ENCODE assay signal across 1 cellular context in the genomic region with DNA sequence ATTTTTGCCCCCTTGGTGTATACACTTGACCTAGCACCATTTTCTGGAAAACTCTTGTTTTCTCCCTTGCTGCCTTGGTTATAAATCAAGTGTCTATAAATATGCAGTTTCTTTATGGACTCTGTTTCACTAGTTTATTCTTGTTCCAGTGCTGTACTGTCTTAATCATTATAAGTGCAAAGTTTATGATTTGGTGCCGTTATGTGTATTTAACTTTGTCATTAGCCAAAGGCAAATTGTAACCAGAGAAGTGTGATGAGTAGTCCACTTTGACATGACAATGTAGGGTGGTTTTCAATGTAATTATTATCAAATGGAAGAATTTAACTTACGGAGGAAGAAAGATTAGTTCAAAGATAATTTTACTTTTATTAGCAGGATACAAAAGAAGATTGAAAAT.
TF ChIP-seq lines count a peak whose summit lies in the region.

No MANE protein-coding gene starts in this region.

TF ChIP-seq in HEK293, 187 proteins besides CTCF, POLR2A, EP300 and RAD21 (continued from another document):
- no peak for TF ChIP-seq ZNF610 (tag by site-specific recombination; IDR thresholded peaks at IDR 0.05; ENCODE audit: borderline replicate concordance)
- TF ChIP-seq, protein P1, sequence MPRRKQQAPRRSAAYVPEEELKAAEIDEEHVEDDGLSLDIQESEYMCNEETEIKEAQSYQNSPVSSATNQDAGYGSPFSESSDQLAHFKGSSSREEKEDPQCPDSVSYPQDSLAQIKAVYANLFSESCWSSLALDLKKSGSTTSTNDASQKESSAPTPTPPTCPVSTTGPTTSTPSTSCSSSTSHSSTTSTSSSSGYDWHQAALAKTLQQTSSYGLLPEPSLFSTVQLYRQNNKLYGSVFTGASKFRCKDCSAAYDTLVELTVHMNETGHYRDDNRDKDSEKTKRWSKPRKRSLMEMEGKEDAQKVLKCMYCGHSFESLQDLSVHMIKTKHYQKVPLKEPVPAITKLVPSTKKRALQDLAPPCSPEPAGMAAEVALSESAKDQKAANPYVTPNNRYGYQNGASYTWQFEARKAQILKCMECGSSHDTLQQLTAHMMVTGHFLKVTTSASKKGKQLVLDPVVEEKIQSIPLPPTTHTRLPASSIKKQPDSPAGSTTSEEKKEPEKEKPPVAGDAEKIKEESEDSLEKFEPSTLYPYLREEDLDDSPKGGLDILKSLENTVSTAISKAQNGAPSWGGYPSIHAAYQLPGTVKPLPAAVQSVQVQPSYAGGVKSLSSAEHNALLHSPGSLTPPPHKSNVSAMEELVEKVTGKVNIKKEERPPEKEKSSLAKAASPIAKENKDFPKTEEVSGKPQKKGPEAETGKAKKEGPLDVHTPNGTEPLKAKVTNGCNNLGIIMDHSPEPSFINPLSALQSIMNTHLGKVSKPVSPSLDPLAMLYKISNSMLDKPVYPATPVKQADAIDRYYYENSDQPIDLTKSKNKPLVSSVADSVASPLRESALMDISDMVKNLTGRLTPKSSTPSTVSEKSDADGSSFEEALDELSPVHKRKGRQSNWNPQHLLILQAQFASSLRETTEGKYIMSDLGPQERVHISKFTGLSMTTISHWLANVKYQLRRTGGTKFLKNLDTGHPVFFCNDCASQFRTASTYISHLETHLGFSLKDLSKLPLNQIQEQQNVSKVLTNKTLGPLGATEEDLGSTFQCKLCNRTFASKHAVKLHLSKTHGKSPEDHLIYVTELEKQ (tag by site-specific recombination; IDR thresholded peaks at IDR 0.05; ENCODE audit: borderline replicate concordance) = peak; percentile 36; the same call in 1 of the 2 replicates
- TF ChIP-seq, protein P2, sequence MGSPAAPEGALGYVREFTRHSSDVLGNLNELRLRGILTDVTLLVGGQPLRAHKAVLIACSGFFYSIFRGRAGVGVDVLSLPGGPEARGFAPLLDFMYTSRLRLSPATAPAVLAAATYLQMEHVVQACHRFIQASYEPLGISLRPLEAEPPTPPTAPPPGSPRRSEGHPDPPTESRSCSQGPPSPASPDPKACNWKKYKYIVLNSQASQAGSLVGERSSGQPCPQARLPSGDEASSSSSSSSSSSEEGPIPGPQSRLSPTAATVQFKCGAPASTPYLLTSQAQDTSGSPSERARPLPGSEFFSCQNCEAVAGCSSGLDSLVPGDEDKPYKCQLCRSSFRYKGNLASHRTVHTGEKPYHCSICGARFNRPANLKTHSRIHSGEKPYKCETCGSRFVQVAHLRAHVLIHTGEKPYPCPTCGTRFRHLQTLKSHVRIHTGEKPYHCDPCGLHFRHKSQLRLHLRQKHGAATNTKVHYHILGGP (tag by site-specific recombination; IDR thresholded peaks at IDR 0.05) = no peak
- TF ChIP-seq SP2 (tag by site-specific recombination; IDR thresholded peaks at IDR 0.05) = no peak
- TF ChIP-seq ZNF660 (tag by site-specific recombination; IDR thresholded peaks at IDR 0.05) = no peak
- TF ChIP-seq ZNF202 (tag by site-specific recombination; IDR thresholded peaks at IDR 0.05; ENCODE audit: borderline replicate concordance) = no peak
- peak; percentile 46; the same call in 1 of the 2 replicates for TF ChIP-seq BCL11A (tag by site-specific recombination; IDR thresholded peaks at IDR 0.05; ENCODE audit: low read depth)
- no peak for TF ChIP-seq ZNF311 (tag by site-specific recombination; IDR thresholded peaks at IDR 0.05; ENCODE audit: borderline replicate concordance)
- peak; percentile 47; the same call in 1 of the 2 replicates for TF ChIP-seq ZEB2 (tag by site-specific recombination; IDR thresholded peaks at IDR 0.05)
- TF ChIP-seq, protein P3, sequence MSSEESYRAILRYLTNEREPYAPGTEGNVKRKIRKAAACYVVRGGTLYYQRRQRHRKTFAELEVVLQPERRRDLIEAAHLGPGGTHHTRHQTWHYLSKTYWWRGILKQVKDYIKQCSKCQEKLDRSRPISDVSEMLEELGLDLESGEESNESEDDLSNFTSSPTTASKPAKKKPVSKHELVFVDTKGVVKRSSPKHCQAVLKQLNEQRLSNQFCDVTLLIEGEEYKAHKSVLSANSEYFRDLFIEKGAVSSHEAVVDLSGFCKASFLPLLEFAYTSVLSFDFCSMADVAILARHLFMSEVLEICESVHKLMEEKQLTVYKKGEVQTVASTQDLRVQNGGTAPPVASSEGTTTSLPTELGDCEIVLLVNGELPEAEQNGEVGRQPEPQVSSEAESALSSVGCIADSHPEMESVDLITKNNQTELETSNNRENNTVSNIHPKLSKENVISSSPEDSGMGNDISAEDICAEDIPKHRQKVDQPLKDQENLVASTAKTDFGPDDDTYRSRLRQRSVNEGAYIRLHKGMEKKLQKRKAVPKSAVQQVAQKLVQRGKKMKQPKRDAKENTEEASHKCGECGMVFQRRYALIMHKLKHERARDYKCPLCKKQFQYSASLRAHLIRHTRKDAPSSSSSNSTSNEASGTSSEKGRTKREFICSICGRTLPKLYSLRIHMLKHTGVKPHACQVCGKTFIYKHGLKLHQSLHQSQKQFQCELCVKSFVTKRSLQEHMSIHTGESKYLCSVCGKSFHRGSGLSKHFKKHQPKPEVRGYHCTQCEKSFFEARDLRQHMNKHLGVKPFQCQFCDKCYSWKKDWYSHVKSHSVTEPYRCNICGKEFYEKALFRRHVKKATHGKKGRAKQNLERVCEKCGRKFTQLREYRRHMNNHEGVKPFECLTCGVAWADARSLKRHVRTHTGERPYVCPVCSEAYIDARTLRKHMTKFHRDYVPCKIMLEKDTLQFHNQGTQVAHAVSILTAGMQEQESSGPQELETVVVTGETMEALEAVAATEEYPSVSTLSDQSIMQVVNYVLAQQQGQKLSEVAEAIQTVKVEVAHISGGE (tag by site-specific recombination; conservative IDR thresholded peaks at IDR 0.05; ENCODE audit: low read depth) = no peak
- TF ChIP-seq, protein P4, sequence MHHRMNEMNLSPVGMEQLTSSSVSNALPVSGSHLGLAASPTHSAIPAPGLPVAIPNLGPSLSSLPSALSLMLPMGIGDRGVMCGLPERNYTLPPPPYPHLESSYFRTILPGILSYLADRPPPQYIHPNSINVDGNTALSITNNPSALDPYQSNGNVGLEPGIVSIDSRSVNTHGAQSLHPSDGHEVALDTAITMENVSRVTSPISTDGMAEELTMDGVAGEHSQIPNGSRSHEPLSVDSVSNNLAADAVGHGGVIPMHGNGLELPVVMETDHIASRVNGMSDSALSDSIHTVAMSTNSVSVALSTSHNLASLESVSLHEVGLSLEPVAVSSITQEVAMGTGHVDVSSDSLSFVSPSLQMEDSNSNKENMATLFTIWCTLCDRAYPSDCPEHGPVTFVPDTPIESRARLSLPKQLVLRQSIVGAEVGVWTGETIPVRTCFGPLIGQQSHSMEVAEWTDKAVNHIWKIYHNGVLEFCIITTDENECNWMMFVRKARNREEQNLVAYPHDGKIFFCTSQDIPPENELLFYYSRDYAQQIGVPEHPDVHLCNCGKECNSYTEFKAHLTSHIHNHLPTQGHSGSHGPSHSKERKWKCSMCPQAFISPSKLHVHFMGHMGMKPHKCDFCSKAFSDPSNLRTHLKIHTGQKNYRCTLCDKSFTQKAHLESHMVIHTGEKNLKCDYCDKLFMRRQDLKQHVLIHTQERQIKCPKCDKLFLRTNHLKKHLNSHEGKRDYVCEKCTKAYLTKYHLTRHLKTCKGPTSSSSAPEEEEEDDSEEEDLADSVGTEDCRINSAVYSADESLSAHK (tag by site-specific recombination; IDR thresholded peaks at IDR 0.05) = peak; percentile 71
- TF ChIP-seq ZSCAN30 (tag by site-specific recombination; IDR thresholded peaks at IDR 0.05) = peak; percentile 87
- TF ChIP-seq, protein P5, sequence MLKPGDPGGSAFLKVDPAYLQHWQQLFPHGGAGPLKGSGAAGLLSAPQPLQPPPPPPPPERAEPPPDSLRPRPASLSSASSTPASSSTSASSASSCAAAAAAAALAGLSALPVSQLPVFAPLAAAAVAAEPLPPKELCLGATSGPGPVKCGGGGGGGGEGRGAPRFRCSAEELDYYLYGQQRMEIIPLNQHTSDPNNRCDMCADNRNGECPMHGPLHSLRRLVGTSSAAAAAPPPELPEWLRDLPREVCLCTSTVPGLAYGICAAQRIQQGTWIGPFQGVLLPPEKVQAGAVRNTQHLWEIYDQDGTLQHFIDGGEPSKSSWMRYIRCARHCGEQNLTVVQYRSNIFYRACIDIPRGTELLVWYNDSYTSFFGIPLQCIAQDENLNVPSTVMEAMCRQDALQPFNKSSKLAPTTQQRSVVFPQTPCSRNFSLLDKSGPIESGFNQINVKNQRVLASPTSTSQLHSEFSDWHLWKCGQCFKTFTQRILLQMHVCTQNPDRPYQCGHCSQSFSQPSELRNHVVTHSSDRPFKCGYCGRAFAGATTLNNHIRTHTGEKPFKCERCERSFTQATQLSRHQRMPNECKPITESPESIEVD (tag by site-specific recombination; IDR thresholded peaks at IDR 0.05) = peak; percentile 88
- no peak for TF ChIP-seq ZNF629 (tag by site-specific recombination; IDR thresholded peaks at IDR 0.05)
- TF ChIP-seq IKZF3 (tag by site-specific recombination; IDR thresholded peaks at IDR 0.05) = peak; percentile 58
- no peak for TF ChIP-seq ZNF132 (tag by site-specific recombination; IDR thresholded peaks at IDR 0.05; ENCODE audit: borderline replicate concordance)
- TF ChIP-seq GFI1B (tag by site-specific recombination; IDR thresholded peaks at IDR 0.05) = no peak
- TF ChIP-seq SCRT2 (tag by site-specific recombination; IDR thresholded peaks at IDR 0.05) = no peak
- no peak for TF ChIP-seq KLF7 (tag by site-specific recombination; IDR thresholded peaks at IDR 0.05; ENCODE audit: borderline replicate concordance)
- TF ChIP-seq SALL2 (tag by site-specific recombination; IDR thresholded peaks at IDR 0.05; ENCODE audit: borderline replicate concordance) = no peak
- TF ChIP-seq, protein P6, sequence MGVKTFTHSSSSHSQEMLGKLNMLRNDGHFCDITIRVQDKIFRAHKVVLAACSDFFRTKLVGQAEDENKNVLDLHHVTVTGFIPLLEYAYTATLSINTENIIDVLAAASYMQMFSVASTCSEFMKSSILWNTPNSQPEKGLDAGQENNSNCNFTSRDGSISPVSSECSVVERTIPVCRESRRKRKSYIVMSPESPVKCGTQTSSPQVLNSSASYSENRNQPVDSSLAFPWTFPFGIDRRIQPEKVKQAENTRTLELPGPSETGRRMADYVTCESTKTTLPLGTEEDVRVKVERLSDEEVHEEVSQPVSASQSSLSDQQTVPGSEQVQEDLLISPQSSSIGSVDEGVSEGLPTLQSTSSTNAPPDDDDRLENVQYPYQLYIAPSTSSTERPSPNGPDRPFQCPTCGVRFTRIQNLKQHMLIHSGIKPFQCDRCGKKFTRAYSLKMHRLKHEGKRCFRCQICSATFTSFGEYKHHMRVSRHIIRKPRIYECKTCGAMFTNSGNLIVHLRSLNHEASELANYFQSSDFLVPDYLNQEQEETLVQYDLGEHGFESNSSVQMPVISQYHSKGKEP (tag by site-specific recombination; IDR thresholded peaks at IDR 0.05) = peak; percentile 45; the same call in 1 of the 2 replicates
- no peak for TF ChIP-seq GLIS2 (tag by site-specific recombination; IDR thresholded peaks at IDR 0.05)
- TF ChIP-seq GLI2 (tag by site-specific recombination; IDR thresholded peaks at IDR 0.05; ENCODE audit: borderline replicate concordance, low read depth) = no peak
- TF ChIP-seq ZNF843 (tag by site-specific recombination; IDR thresholded peaks at IDR 0.05) = peak; percentile 70
- TF ChIP-seq KLF8 (tag by site-specific recombination; IDR thresholded peaks at IDR 0.05) = no peak
- TF ChIP-seq ZFP41 (tag by site-specific recombination; IDR thresholded peaks at IDR 0.05; ENCODE audit: borderline replicate concordance) = no peak
